2 cellular contexts compared by ENCODE assay signal in genomic region chr4:185352741-185353140, GRCh38.
TF ChIP-seq lines count a peak whose summit lies in the region.

No MANE protein-coding gene starts in this region.

TF ChIP-seq in GM12891, 5 proteins besides CTCF, POLR2A, EP300 and RAD21:
- TF ChIP-seq SPI1 (IDR thresholded peaks at IDR 0.05; ENCODE audit: low read depth, low read length): no peak
- peak; percentile 84 for TF ChIP-seq POU2F2 (IDR thresholded peaks at IDR 0.05; ENCODE audit: low read depth, low read length)
- no peak for TF ChIP-seq PAX5 (IDR thresholded peaks at IDR 0.05; ENCODE audit: insufficient read depth, low read length, severe bottlenecking)
- TF ChIP-seq POLR2AphosphoS5 (IDR thresholded peaks at IDR 0.05; ENCODE audit: low read depth, low read length): no peak; the same call in 1 of the 2 replicates
- TF ChIP-seq TAF1 (IDR thresholded peaks at IDR 0.05; ENCODE audit: low read depth, low read length): no peak

TF ChIP-seq in GM12878, 131 proteins besides CTCF, POLR2A, EP300 and RAD21:
- TF ChIP-seq PKNOX1 (IDR thresholded peaks at IDR 0.05): 0 out of 2 replicates have a peak, but pooled peaks have one; percentile 14
- TF ChIP-seq ASH2L (IDR thresholded peaks at IDR 0.05; ENCODE audit: borderline replicate concordance, low read depth): no peak
- TF ChIP-seq IKZF1 (conservative IDR thresholded peaks at IDR 0.05): no peak
